In the genomic region with DNA sequence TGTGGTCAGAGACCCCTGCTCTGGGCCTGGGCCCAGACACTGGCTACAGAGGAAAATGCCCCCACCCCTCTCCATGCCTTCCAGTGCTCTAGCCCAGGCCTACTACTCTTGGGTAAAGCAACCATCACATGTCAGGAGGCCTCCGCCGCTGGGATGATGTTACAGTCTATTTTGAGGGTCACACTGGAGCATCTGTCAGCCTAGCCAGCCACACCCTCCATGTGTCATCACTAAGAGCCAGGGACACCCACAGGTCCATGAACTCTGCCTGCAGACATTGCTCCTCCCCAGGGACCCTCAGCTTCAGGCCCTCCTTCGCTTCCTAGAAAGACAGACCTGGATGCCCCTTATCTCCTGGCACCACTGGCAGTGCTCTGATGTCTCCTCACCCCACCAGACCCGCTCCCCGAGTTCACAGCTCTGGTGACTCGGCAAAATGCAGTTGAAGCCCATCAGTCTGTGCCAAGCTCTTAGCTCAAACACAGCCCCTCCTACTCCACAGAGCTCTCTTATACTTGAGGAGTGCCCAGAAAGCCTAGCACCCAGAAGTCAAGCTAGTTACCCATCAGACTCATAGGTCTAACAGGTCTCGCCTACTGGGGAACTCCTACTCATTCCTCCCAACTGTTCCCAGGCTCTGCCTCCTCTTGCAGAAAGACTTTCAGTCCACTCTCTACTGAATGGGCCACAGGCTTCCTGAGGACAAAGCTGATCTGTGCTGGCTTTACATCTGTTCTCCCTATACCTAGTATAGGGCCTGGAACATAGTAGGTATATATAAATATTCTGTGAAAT, we compare ENCODE assay signal across 12 cellular contexts. TPM values are rescaled to one million over a fixed set of nuclear protein-coding genes. Genes with fewer than 3 reads are reported as not detected.
DNase-seq lines count a peak whose midpoint lies in the region; ATAC-seq and TF ChIP-seq lines count a peak whose summit lies in the region.
"Had no signal": no experiment of that assay in that cellular context is flagged by ENCODE, and none has a peak within 500 bp of the region (broad histone marks: within the 10 kb centered on the region; RNA-seq: fewer than 3 reads in every experiment).

No MANE protein-coding gene starts in this region.

- H3K27me3 Mint-ChIP-seq in stimulated activated naive CD8-positive, alpha-beta T cell treated with anti-CD3 and anti-CD28 coated beads, Interleukin-15, Interleukin-2, amounts not matched to agents 100 ng/mL and 50 ng/mL, for 24 hours: no peaks in the 10 kb centered on the region
- H3K27me3 Mint-ChIP-seq in activated CD8-positive, alpha-beta T cell treated with anti-CD3 and anti-CD28 coated beads for 36 hours: no peaks in the 10 kb centered on the region

- peaks cover 0 to 18% of the 10 kb centered on the region in 2 donors for H3K4me1 ChIP-seq in right atrium auricular region

- peaks cover 59% of the 10 kb centered on the region for H3K4me1 Mint-ChIP-seq in stimulated activated naive CD8-positive, alpha-beta T cell treated with anti-CD3 and anti-CD28 coated beads, Interleukin-15, Interleukin-2, amounts not matched to agents 100 ng/mL and 50 ng/mL, for 24 hours (ENCODE audit: low read depth)
- peaks cover 53% of the 10 kb centered on the region for H3K4me1 Mint-ChIP-seq in activated CD8-positive, alpha-beta T cell treated with anti-CD3 and anti-CD28 coated beads for 36 hours (ENCODE audit: low read depth)

- ATAC-seq in stimulated activated naive CD8-positive, alpha-beta T cell treated with anti-CD3 and anti-CD28 coated beads, Interleukin-15, Interleukin-2, amounts not matched to agents 100 U/mL and 50 U/mL, for 24 hours: no peak
- no peak for ATAC-seq in activated CD8-positive, alpha-beta T cell treated with anti-CD3 and anti-CD28 coated beads for 36 hours
- no peak for ATAC-seq in GM18520 (IDR thresholded peaks at IDR 0.05; ENCODE audit: unreplicated experiment)
- no peak for ATAC-seq in GM21360 (IDR thresholded peaks at IDR 0.05; ENCODE audit: unreplicated experiment)

- H3K9me3 ChIP-seq in right atrium auricular region: no peaks in the 10 kb centered on the region
- H3K9me3 ChIP-seq: ovary had no signal

- peaks cover 17% of the 10 kb centered on the region for H3K36me3 ChIP-seq in right atrium auricular region
- H3K36me3 ChIP-seq: ovary had no signal

- peaks cover 65% of the 10 kb centered on the region for H3K36me3 Mint-ChIP-seq in stimulated activated naive CD8-positive, alpha-beta T cell treated with anti-CD3 and anti-CD28 coated beads, Interleukin-15, Interleukin-2, amounts not matched to agents 100 ng/mL and 50 ng/mL, for 24 hours (ENCODE audit: low read depth)
- peaks cover 65% of the 10 kb centered on the region for H3K36me3 Mint-ChIP-seq in activated CD8-positive, alpha-beta T cell treated with anti-CD3 and anti-CD28 coated beads for 36 hours (ENCODE audit: low read depth)

- H3K27ac ChIP-seq in right atrium auricular region: peak overlapping the region in 1 of 2 donors; percentile 73
- H3K27ac ChIP-seq: ovary had no signal

- H3K27ac Mint-ChIP-seq in stimulated activated naive CD8-positive, alpha-beta T cell treated with anti-CD3 and anti-CD28 coated beads, Interleukin-15, Interleukin-2, amounts not matched to agents 100 ng/mL and 50 ng/mL, for 24 hours: peak overlapping the region; percentile 51
- H3K27ac Mint-ChIP-seq in activated CD8-positive, alpha-beta T cell treated with anti-CD3 and anti-CD28 coated beads for 36 hours: peak overlapping the region; percentile 29

- DNase-seq in stimulated activated naive CD8-positive, alpha-beta T cell treated with anti-CD3 and anti-CD28 coated beads, Interleukin-15, Interleukin-2, amounts not matched to agents 100 U/mL and 50 U/mL, for 24 hours: no peak
- DNase-seq in activated CD8-positive, alpha-beta T cell treated with anti-CD3 and anti-CD28 coated beads for 36 hours: no peak
- DNase-seq in right atrium auricular region (ENCODE audit: low spot score): peak; percentile 62
- no peak for DNase-seq in NCI-H1417 treated with DMSO at 0.1 percent for 48 hours (lab: John Stamatoyannopoulos, UW)
- no peak for DNase-seq in OCI-M1 (lab: John Stamatoyannopoulos, UW)
- DNase-seq: NCI-H1092; NK-92 treated with Interleukin-12 subunit alpha and Interleukin-12 subunit beta, amount 100 ng/mL, for 24 hours; ovary; SW 1271 had no signal

- no peak overlapping the region for H3K4me3 Mint-ChIP-seq in stimulated activated naive CD8-positive, alpha-beta T cell treated with anti-CD3 and anti-CD28 coated beads, Interleukin-15, Interleukin-2, amounts not matched to agents 100 ng/mL and 50 ng/mL, for 24 hours
- H3K4me3 Mint-ChIP-seq in activated CD8-positive, alpha-beta T cell treated with anti-CD3 and anti-CD28 coated beads for 36 hours: no peak overlapping the region

- intact Hi-C loops in activated CD8-positive, alpha-beta T cell treated with anti-CD3 and anti-CD28 coated beads for 36 hours (cut with micrococcal nuclease): no loop called here

- no peak for TF ChIP-seq CTCF in activated CD8-positive, alpha-beta T cell treated with anti-CD3 and anti-CD28 coated beads for 36 hours (IDR thresholded peaks at IDR 0.05)
- TF ChIP-seq CTCF in right atrium auricular region (IDR thresholded peaks at IDR 0.05): no peak

- H3K27me3 ChIP-seq in right atrium auricular region: no peaks in the 10 kb centered on the region
- H3K27me3 ChIP-seq: ovary had no signal

- H3K4me3 ChIP-seq in right atrium auricular region: no peak overlapping the region
- H3K4me3 ChIP-seq: ovary had no signal

- POLR2A ChIA-PET in activated CD8-positive, alpha-beta T cell treated with anti-CD3 and anti-CD28 coated beads for 36 hours (lab: Charles Lee): interaction anchor here (0.6 to 1.4 kb wide), 3 partner anchors 18 to 124 kb away, joined by 3 to 4 read pairs (median 3); no protein-coding TSS in a partner anchor

- CTCF ChIA-PET in activated CD8-positive, alpha-beta T cell treated with anti-CD3 and anti-CD28 coated beads for 36 hours (lab: Charles Lee): interaction anchor here (1.6 to 5.8 kb wide), 2 partner anchors 16 to 71 kb away, joined by 3 to 37 read pairs; no protein-coding TSS in a partner anchor

- H3K9me3 Mint-ChIP-seq in stimulated activated naive CD8-positive, alpha-beta T cell treated with anti-CD3 and anti-CD28 coated beads, Interleukin-15, Interleukin-2, amounts not matched to agents 100 ng/mL and 50 ng/mL, for 24 hours: no peaks in the 10 kb centered on the region
- no peaks in the 10 kb centered on the region for H3K9me3 Mint-ChIP-seq in activated CD8-positive, alpha-beta T cell treated with anti-CD3 and anti-CD28 coated beads for 36 hours

RNA-seq across cellular contexts. Expression of a gene that starts 5.9 kb away (rescaled TPM):
- total RNA-seq in activated CD8-positive, alpha-beta T cell treated with anti-CD3 and anti-CD28 coated beads for 36 hours: 10 to 100 TPM; 15.9 to 18.9 TPM
- 1 to 10 TPM; 7.8 to 8.9 TPM for total RNA-seq in right atrium auricular region

RNA-seq across cellular contexts. Expression of a gene that starts 6.2 kb away (rescaled TPM):
- total RNA-seq in activated CD8-positive, alpha-beta T cell treated with anti-CD3 and anti-CD28 coated beads for 36 hours: under 1 TPM; 0.40 to 0.47 TPM
- under 1 TPM in 1 of 2 donors, not detected in 1; 0.55 TPM for total RNA-seq in right atrium auricular region

RNA-seq across cellular contexts. Expression of a gene that starts 41.7 kb away (rescaled TPM):
- 10 to 100 TPM; 40.6 to 40.7 TPM for total RNA-seq in activated CD8-positive, alpha-beta T cell treated with anti-CD3 and anti-CD28 coated beads for 36 hours
- total RNA-seq in right atrium auricular region: 10 to 100 TPM; 42.5 to 59.4 TPM

RNA-seq across cellular contexts. Expression of a gene that starts 46.3 kb away (rescaled TPM):
- total RNA-seq in activated CD8-positive, alpha-beta T cell treated with anti-CD3 and anti-CD28 coated beads for 36 hours: 100 to 1,000 TPM; 152 to 157 TPM
- total RNA-seq in right atrium auricular region: 100 to 1,000 TPM in 1 of 2 donors, 10 to 100 TPM in 1; 44.6 to 132 TPM

RNA-seq across cellular contexts. Expression of a gene that starts 47.0 kb away (rescaled TPM):
- 10 to 100 TPM; 40.4 to 42.2 TPM for total RNA-seq in activated CD8-positive, alpha-beta T cell treated with anti-CD3 and anti-CD28 coated beads for 36 hours
- total RNA-seq in right atrium auricular region: 10 to 100 TPM in 1 of 2 donors, 1 to 10 TPM in 1; 8.7 to 19.1 TPM
